Comparison of ENCODE assay signal across 8 cellular contexts in the genomic region with DNA sequence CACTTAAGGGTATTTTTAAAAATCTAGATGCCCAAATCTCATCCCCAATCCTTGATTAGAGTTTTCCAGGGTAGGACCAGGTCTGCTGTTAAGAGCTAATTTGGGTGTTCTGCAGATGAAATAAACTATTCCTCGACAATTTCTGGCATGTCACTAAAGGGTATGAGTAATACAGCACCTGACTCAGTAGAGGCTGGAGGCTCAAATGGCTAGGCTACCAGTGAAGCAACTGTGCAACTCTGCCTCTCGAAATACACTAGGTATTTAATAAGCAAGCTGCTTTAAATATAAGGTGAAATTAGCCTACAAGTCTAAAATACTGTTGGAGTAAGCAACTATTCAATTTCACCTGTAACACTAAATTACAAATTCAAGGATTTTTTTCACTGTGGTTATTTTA. TPM values are rescaled to one million over a fixed set of nuclear protein-coding genes. Genes with fewer than 3 reads are reported as not detected.
DNase-seq lines count a peak whose midpoint lies in the region; ATAC-seq, FAIRE-seq and TF ChIP-seq lines count a peak whose summit lies in the region.

No MANE protein-coding gene starts in this region.

- H3K4me1 ChIP-seq in keratinocyte (ENCODE audit: control insufficient read depth, extremely low read depth, insufficient read depth, low read length) (peaks cover 22% of the 10 kb centered on the region), vagina (peaks cover 24% of the 10 kb centered on the region)

- H3K27ac ChIP-seq in keratinocyte (ENCODE audit: control insufficient read depth, insufficient read depth, low read length) (peak overlapping the region; percentile 96), vagina (no peak overlapping the region)

- no peak overlapping the region for H2AFZ ChIP-seq in keratinocyte (ENCODE audit: control insufficient read depth, low read length)

- peaks cover 40% of the 10 kb centered on the region for H3K4me1 Mint-ChIP-seq in stimulated activated naive CD8-positive, alpha-beta T cell treated with anti-CD3 and anti-CD28 coated beads, Interleukin-15, Interleukin-2, amounts not matched to agents 100 ng/mL and 50 ng/mL, for 24 hours (ENCODE audit: low read depth)
- peaks cover 16% of the 10 kb centered on the region for H3K4me1 Mint-ChIP-seq in activated naive CD8-positive, alpha-beta T cell treated with anti-CD3 and anti-CD28 coated beads, Interleukin-2, amount 10 ng/mL, durations not matched to agents 7 days and 5 days

- peak overlapping the region; percentile 98 for H3K9ac ChIP-seq in keratinocyte (ENCODE audit: control insufficient read depth, extremely low read depth, insufficient read depth, low read length)

- TF ChIP-seq CTCF in keratinocyte (optimal IDR thresholded peaks at IDR 0.05 in 1 of 3, IDR thresholded peaks at IDR 0.05 in 1 of 3, conservative IDR thresholded peaks at IDR 0.05 in 1 of 3; ENCODE audit: extremely low read depth in 1 of 3, insufficient read depth in 2 of 3, low read length in 3 of 3) (no peak), vagina (IDR thresholded peaks at IDR 0.05) (no peak)

- H3K27me3 Mint-ChIP-seq in stimulated activated naive CD8-positive, alpha-beta T cell treated with anti-CD3 and anti-CD28 coated beads, Interleukin-15, Interleukin-2, amounts not matched to agents 100 ng/mL and 50 ng/mL, for 24 hours: peaks cover 4% of the 10 kb centered on the region
- H3K27me3 Mint-ChIP-seq in activated naive CD8-positive, alpha-beta T cell treated with anti-CD3 and anti-CD28 coated beads, Interleukin-2, amount 10 ng/mL, durations not matched to agents 7 days and 5 days: no peaks in the 10 kb centered on the region

- peaks cover 32% of the 10 kb centered on the region for H3K36me3 Mint-ChIP-seq in stimulated activated naive CD8-positive, alpha-beta T cell treated with anti-CD3 and anti-CD28 coated beads, Interleukin-15, Interleukin-2, amounts not matched to agents 100 ng/mL and 50 ng/mL, for 24 hours (ENCODE audit: low read depth)
- H3K36me3 Mint-ChIP-seq in activated naive CD8-positive, alpha-beta T cell treated with anti-CD3 and anti-CD28 coated beads, Interleukin-2, amount 10 ng/mL, durations not matched to agents 7 days and 5 days: peaks cover 15% of the 10 kb centered on the region

- POLR2A ChIA-PET in activated naive CD8-positive, alpha-beta T cell treated with anti-CD3 and anti-CD28 coated beads, Interleukin-2, amount 10 ng/mL, durations not matched to agents 7 days and 5 days (lab: Charles Lee): interaction anchor here (4.1 kb wide), 1 partner anchor 35 kb away, joined by 33 read pairs; no protein-coding TSS in a partner anchor

- peaks cover 7 to 13% of the 10 kb centered on the region in 2 experiments for H3K36me3 ChIP-seq in keratinocyte (ENCODE audit: control insufficient read depth in 2 of 2, extremely low read depth in 1 of 2, insufficient read depth in 2 of 2, low read length in 2 of 2)
- peaks cover 0 to 36% of the 10 kb centered on the region in 2 donors for H3K36me3 ChIP-seq in vagina

- no peaks in the 10 kb centered on the region for H3K9me3 Mint-ChIP-seq in stimulated activated naive CD8-positive, alpha-beta T cell treated with anti-CD3 and anti-CD28 coated beads, Interleukin-15, Interleukin-2, amounts not matched to agents 100 ng/mL and 50 ng/mL, for 24 hours
- no peaks in the 10 kb centered on the region for H3K9me3 Mint-ChIP-seq in activated naive CD8-positive, alpha-beta T cell treated with anti-CD3 and anti-CD28 coated beads, Interleukin-2, amount 10 ng/mL, durations not matched to agents 7 days and 5 days

- intact Hi-C loops in vagina (cut with DNase I): loop anchor here (5.0 kb wide), 1 partner anchor 337 kb away; a partner anchor contains a TSS

- peak overlapping the region; percentile 86 for H3K4me2 ChIP-seq in keratinocyte (ENCODE audit: control insufficient read depth, extremely low read depth, insufficient read depth, low read depth, low read length)

- H3K27me3 ChIP-seq in keratinocyte (ENCODE audit: control insufficient read depth, extremely low read depth, insufficient read depth, low read length): no peaks in the 10 kb centered on the region
- H3K27me3 ChIP-seq in vagina: no peaks in the 10 kb centered on the region

- ATAC-seq in stimulated activated naive CD8-positive, alpha-beta T cell treated with anti-CD3 and anti-CD28 coated beads, Interleukin-15, Interleukin-2, amounts not matched to agents 100 U/mL and 50 U/mL, for 24 hours: no peak
- ATAC-seq in activated naive CD8-positive, alpha-beta T cell treated with anti-CD3 and anti-CD28 coated beads, Interleukin-2, amount 10 ng/mL, durations not matched to agents 7 days and 5 days (ENCODE audit: low read depth): no peak

- no peaks in the 10 kb centered on the region for H4K20me1 ChIP-seq in keratinocyte (ENCODE audit: control insufficient read depth, extremely low read depth, insufficient read depth, low read length)

- peaks cover 9% of the 10 kb centered on the region for H3K79me2 ChIP-seq in keratinocyte (ENCODE audit: control insufficient read depth, insufficient read depth, low read length)

- peak overlapping the region; percentile 100 for H3K4me3 Mint-ChIP-seq in stimulated activated naive CD8-positive, alpha-beta T cell treated with anti-CD3 and anti-CD28 coated beads, Interleukin-15, Interleukin-2, amounts not matched to agents 100 ng/mL and 50 ng/mL, for 24 hours
- peak overlapping the region; percentile 99 for H3K4me3 Mint-ChIP-seq in activated naive CD8-positive, alpha-beta T cell treated with anti-CD3 and anti-CD28 coated beads, Interleukin-2, amount 10 ng/mL, durations not matched to agents 7 days and 5 days

- TF ChIP-seq POLR2A in vagina (IDR thresholded peaks at IDR 0.05): no peak

- FAIRE-seq in keratinocyte (lab: Jason Lieb, UNC): peak; percentile 69

- H3K4me3 ChIP-seq in keratinocyte (ENCODE audit: control insufficient read depth in 2 of 3, extremely low read depth in 1 of 3, insufficient read depth in 2 of 3, low read depth in 1 of 3, low read length in 3 of 3) (peak overlapping the region; percentile 89 to 97 (median 94)), vagina (peak overlapping the region; percentile 82 to 97)

- no peaks in the 10 kb centered on the region for H3K9me1 ChIP-seq in keratinocyte (ENCODE audit: control insufficient read depth, extremely low read depth, insufficient read depth, low read length)

- dilution Hi-C loops in keratinocyte (cut with MboI; ENCODE audit: extremely low pct_ligation_motif_present, low sequenced_read_pairs): no loop called here

- H3K9me3 ChIP-seq in keratinocyte (ENCODE audit: control insufficient read depth, low read depth, low read length) (no peaks in the 10 kb centered on the region), vagina (no peaks in the 10 kb centered on the region)

- no peak for DNase-seq in stimulated activated naive CD8-positive, alpha-beta T cell treated with anti-CD3 and anti-CD28 coated beads, Interleukin-15, Interleukin-2, amounts not matched to agents 100 U/mL and 50 U/mL, for 24 hours
- no peak for DNase-seq in activated naive CD8-positive, alpha-beta T cell treated with anti-CD3 and anti-CD28 coated beads, Interleukin-2, amount 10 ng/mL, durations not matched to agents 7 days and 5 days
- DNase-seq in keratinocyte (ENCODE audit: low read depth, low spot score): peak; percentile 38
- DNase-seq in vagina (ENCODE audit: extremely low spot score in 2 of 2): no peak
- no peak for DNase-seq in NCI-H526 (lab: John Stamatoyannopoulos, UW)
- DNase-seq in NCI-H748 (lab: John Stamatoyannopoulos, UW; ENCODE audit: unreplicated experiment): no peak
- DNase-seq in stimulated activated naive CD4-positive, alpha-beta T cell (lab: John Stamatoyannopoulos, UW): no peak

- H3K27ac Mint-ChIP-seq in stimulated activated naive CD8-positive, alpha-beta T cell treated with anti-CD3 and anti-CD28 coated beads, Interleukin-15, Interleukin-2, amounts not matched to agents 100 ng/mL and 50 ng/mL, for 24 hours: no peak overlapping the region
- no peak overlapping the region for H3K27ac Mint-ChIP-seq in activated naive CD8-positive, alpha-beta T cell treated with anti-CD3 and anti-CD28 coated beads, Interleukin-2, amount 10 ng/mL, durations not matched to agents 7 days and 5 days

RNA-seq across cellular contexts. Expression of a gene that starts 1.5 kb away (rescaled TPM):
- 10 to 100 TPM; 40.4 to 43.3 TPM for total RNA-seq in activated naive CD8-positive, alpha-beta T cell treated with anti-CD3 and anti-CD28 coated beads, Interleukin-2, amount 10 ng/mL, durations not matched to agents 7 days and 5 days
- polyA plus RNA-seq in keratinocyte: 39.9 to 48.7 TPM (median 42.4 TPM) in 3 replicates
- 99.0 TPM for polyA plus RNA-seq in keratinocyte (2011; ENCODE audit: low read depth)
- 30.7 and 55.6 TPM in 2 replicates for polyA plus RNA-seq in keratinocyte (2011; cell fraction: cytosol; rRNA removed)
- polyA plus RNA-seq in keratinocyte (2011; cell fraction: nucleus; rRNA removed): 33.5 and 46.8 TPM in 2 replicates
- polyA plus RNA-seq in keratinocyte (2012; ENCODE audit: low replicate concordance): 43.3 and 53.3 TPM in 2 replicates
- polyA minus RNA-seq in keratinocyte: 21.4 to 54.7 TPM (median 42.8 TPM) in 3 replicates
- polyA minus RNA-seq in keratinocyte (2011; cell fraction: cytosol; rRNA and poly(A)+ RNA removed): 39.9 TPM
- polyA minus RNA-seq in keratinocyte (2011; cell fraction: nucleus; rRNA and poly(A)+ RNA removed): 22.8 and 47.7 TPM in 2 replicates
- total RNA-seq in vagina: 22.1 TPM

RNA-seq across cellular contexts. Expression of a gene that starts 33.4 kb away (rescaled TPM):
- 10 to 100 TPM; 13.7 to 15.1 TPM for total RNA-seq in activated naive CD8-positive, alpha-beta T cell treated with anti-CD3 and anti-CD28 coated beads, Interleukin-2, amount 10 ng/mL, durations not matched to agents 7 days and 5 days
- 22.2 to 27.5 TPM (median 23.4 TPM) in 3 replicates for polyA plus RNA-seq in keratinocyte
- polyA plus RNA-seq in keratinocyte (2011; ENCODE audit: low read depth): 35.8 TPM
- 18.6 and 29.2 TPM in 2 replicates for polyA plus RNA-seq in keratinocyte (2011; cell fraction: cytosol; rRNA removed)
- polyA plus RNA-seq in keratinocyte (2011; cell fraction: nucleus; rRNA removed): 24.9 and 27.3 TPM in 2 replicates
- 12.7 and 15.8 TPM in 2 replicates for polyA plus RNA-seq in keratinocyte (2012; ENCODE audit: low replicate concordance)
- polyA minus RNA-seq in keratinocyte: 20.0 to 35.8 TPM (median 35.1 TPM) in 3 replicates
- polyA minus RNA-seq in keratinocyte (2011; cell fraction: cytosol; rRNA and poly(A)+ RNA removed): 11.1 TPM
- polyA minus RNA-seq in keratinocyte (2011; cell fraction: nucleus; rRNA and poly(A)+ RNA removed): 9.7 and 19.5 TPM in 2 replicates
- 11.3 TPM for total RNA-seq in vagina
